In genomic region chr14:103385153-103385993, GRCh38 we compare ENCODE assay signal across 1 cellular context.
TF ChIP-seq lines count a peak whose summit lies in the region.

Gene MARK3 (plus strand): TSS chr14:103385415. CDS start chr14:103386030, 615 bp downstream.

TF ChIP-seq in GM12878, 131 proteins besides CTCF, POLR2A, EP300 and RAD21 (continued from another document and continues in another):
- no peak for TF ChIP-seq YBX1 (IDR thresholded peaks at IDR 0.05)
- no peak for TF ChIP-seq RBBP5 (conservative IDR thresholded peaks at IDR 0.05)
- no peak for TF ChIP-seq STAT3 (IDR thresholded peaks at IDR 0.05; ENCODE audit: low read depth, low read length)
- TF ChIP-seq ZBTB33 (IDR thresholded peaks at IDR 0.05), result no peak
- TF ChIP-seq NBN (IDR thresholded peaks at IDR 0.05), result 0 out of 2 replicates have a peak, but pooled peaks have one; percentile 74
- no peak; the same call in 1 of the 2 replicates for TF ChIP-seq SMARCA5 (IDR thresholded peaks at IDR 0.05)
- no peak for TF ChIP-seq PRDM15 (CRISPR knock-in tag; IDR thresholded peaks at IDR 0.05)
- no peak for TF ChIP-seq RAD51 (IDR thresholded peaks at IDR 0.05)
- TF ChIP-seq SKIL (IDR thresholded peaks at IDR 0.05; ENCODE audit: low read depth, poor library complexity, severe bottlenecking), result no peak
- no peak for TF ChIP-seq EED (IDR thresholded peaks at IDR 0.05; ENCODE audit: low read depth)
- TF ChIP-seq SPI1 (IDR thresholded peaks at IDR 0.05; ENCODE audit: borderline replicate concordance, insufficient read depth, low read depth, low read length), result no peak; the same call in 1 of the 2 replicates
- TF ChIP-seq, protein P1, sequence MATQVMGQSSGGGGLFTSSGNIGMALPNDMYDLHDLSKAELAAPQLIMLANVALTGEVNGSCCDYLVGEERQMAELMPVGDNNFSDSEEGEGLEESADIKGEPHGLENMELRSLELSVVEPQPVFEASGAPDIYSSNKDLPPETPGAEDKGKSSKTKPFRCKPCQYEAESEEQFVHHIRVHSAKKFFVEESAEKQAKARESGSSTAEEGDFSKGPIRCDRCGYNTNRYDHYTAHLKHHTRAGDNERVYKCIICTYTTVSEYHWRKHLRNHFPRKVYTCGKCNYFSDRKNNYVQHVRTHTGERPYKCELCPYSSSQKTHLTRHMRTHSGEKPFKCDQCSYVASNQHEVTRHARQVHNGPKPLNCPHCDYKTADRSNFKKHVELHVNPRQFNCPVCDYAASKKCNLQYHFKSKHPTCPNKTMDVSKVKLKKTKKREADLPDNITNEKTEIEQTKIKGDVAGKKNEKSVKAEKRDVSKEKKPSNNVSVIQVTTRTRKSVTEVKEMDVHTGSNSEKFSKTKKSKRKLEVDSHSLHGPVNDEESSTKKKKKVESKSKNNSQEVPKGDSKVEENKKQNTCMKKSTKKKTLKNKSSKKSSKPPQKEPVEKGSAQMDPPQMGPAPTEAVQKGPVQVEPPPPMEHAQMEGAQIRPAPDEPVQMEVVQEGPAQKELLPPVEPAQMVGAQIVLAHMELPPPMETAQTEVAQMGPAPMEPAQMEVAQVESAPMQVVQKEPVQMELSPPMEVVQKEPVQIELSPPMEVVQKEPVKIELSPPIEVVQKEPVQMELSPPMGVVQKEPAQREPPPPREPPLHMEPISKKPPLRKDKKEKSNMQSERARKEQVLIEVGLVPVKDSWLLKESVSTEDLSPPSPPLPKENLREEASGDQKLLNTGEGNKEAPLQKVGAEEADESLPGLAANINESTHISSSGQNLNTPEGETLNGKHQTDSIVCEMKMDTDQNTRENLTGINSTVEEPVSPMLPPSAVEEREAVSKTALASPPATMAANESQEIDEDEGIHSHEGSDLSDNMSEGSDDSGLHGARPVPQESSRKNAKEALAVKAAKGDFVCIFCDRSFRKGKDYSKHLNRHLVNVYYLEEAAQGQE (IDR thresholded peaks at IDR 0.05; ENCODE audit: low read depth, low read length), result no peak
- no peak for TF ChIP-seq USF1 (IDR thresholded peaks at IDR 0.05; ENCODE audit: borderline replicate concordance, extremely low read length, insufficient read depth, low read depth, low read length)
- TF ChIP-seq NFXL1 (IDR thresholded peaks at IDR 0.05; ENCODE audit: borderline replicate concordance), result 0 out of 2 replicates have a peak, but pooled peaks have one; percentile 66
- TF ChIP-seq CBX5 (IDR thresholded peaks at IDR 0.05; ENCODE audit: low read depth), result no peak
- peak; percentile 94 for TF ChIP-seq CREB1 (IDR thresholded peaks at IDR 0.05; ENCODE audit: low read depth)
- no peak for TF ChIP-seq EZH2 (IDR thresholded peaks at IDR 0.05; ENCODE audit: borderline replicate concordance, control insufficient read depth, low read depth, low read length)
- TF ChIP-seq KLF5 (IDR thresholded peaks at IDR 0.05; ENCODE audit: partially characterized antibody), result peak; percentile 66
- TF ChIP-seq PAX8 (IDR thresholded peaks at IDR 0.05), result no peak
- TF ChIP-seq IRF3 (IDR thresholded peaks at IDR 0.05), result peak; percentile 61; the same call in 1 of the 2 replicates
- no peak for TF ChIP-seq NR2C1 (IDR thresholded peaks at IDR 0.05)
- TF ChIP-seq, protein P2, sequence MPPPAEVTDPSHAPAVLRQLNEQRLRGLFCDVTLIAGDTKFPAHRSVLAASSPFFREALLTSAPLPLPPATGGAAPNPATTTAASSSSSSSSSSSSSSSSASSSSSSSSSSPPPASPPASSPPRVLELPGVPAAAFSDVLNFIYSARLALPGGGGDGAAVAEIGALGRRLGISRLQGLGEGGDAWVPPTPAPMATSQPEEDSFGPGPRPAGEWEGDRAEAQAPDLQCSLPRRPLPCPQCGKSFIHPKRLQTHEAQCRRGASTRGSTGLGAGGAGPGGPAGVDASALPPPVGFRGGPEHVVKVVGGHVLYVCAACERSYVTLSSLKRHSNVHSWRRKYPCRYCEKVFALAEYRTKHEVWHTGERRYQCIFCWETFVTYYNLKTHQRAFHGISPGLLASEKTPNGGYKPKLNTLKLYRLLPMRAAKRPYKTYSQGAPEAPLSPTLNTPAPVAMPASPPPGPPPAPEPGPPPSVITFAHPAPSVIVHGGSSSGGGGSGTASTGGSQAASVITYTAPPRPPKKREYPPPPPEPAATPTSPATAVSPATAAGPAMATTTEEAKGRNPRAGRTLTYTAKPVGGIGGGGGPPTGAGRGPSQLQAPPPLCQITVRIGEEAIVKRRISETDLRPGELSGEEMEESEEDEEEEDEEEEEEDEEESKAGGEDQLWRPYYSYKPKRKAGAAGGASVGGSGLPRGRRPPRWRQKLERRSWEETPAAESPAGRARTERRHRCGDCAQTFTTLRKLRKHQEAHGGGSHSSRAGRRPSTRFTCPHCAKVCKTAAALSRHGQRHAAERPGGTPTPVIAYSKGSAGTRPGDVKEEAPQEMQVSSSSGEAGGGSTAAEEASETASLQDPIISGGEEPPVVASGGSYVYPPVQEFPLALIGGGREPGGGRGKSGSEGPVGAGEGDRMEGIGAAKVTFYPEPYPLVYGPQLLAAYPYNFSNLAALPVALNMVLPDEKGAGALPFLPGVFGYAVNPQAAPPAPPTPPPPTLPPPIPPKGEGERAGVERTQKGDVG (CRISPR knock-in tag; IDR thresholded peaks at IDR 0.05), result no peak
- peak; percentile 95 for TF ChIP-seq CREM (IDR thresholded peaks at IDR 0.05; ENCODE audit: low read depth)
- TF ChIP-seq CEBPB (IDR thresholded peaks at IDR 0.05; ENCODE audit: borderline replicate concordance in 1 of 2, low read depth in 2 of 2, low read length in 2 of 2), result no peak; a peak in 1 of 4 replicates
- TF ChIP-seq, protein P3, sequence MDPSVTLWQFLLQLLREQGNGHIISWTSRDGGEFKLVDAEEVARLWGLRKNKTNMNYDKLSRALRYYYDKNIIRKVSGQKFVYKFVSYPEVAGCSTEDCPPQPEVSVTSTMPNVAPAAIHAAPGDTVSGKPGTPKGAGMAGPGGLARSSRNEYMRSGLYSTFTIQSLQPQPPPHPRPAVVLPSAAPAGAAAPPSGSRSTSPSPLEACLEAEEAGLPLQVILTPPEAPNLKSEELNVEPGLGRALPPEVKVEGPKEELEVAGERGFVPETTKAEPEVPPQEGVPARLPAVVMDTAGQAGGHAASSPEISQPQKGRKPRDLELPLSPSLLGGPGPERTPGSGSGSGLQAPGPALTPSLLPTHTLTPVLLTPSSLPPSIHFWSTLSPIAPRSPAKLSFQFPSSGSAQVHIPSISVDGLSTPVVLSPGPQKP (IDR thresholded peaks at IDR 0.05; ENCODE audit: low read depth, low read length), result peak; percentile 57
- TF ChIP-seq ASH2L (IDR thresholded peaks at IDR 0.05; ENCODE audit: borderline replicate concordance, low read depth), result no peak
- peak; percentile 94 for TF ChIP-seq BMI1 (IDR thresholded peaks at IDR 0.05; ENCODE audit: borderline replicate concordance)
- TF ChIP-seq RUNX3 (IDR thresholded peaks at IDR 0.05; ENCODE audit: low read length), result peak; percentile 63
- TF ChIP-seq RCOR1 (conservative IDR thresholded peaks at IDR 0.05; ENCODE audit: low read depth, low read length), result no peak
- TF ChIP-seq ZSCAN29 (IDR thresholded peaks at IDR 0.05), result 0 out of 2 replicates have a peak, but pooled peaks have one; percentile 36
- TF ChIP-seq BCL11A (IDR thresholded peaks at IDR 0.05; ENCODE audit: low read depth, low read length), result no peak
- TF ChIP-seq SUPT20H (IDR thresholded peaks at IDR 0.05; ENCODE audit: borderline replicate concordance, control insufficient read depth, low read depth, low read length), result no peak
- TF ChIP-seq, protein P4, sequence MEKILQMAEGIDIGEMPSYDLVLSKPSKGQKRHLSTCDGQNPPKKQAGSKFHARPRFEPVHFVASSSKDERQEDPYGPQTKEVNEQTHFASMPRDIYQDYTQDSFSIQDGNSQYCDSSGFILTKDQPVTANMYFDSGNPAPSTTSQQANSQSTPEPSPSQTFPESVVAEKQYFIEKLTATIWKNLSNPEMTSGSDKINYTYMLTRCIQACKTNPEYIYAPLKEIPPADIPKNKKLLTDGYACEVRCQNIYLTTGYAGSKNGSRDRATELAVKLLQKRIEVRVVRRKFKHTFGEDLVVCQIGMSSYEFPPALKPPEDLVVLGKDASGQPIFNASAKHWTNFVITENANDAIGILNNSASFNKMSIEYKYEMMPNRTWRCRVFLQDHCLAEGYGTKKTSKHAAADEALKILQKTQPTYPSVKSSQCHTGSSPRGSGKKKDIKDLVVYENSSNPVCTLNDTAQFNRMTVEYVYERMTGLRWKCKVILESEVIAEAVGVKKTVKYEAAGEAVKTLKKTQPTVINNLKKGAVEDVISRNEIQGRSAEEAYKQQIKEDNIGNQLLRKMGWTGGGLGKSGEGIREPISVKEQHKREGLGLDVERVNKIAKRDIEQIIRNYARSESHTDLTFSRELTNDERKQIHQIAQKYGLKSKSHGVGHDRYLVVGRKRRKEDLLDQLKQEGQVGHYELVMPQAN (conservative IDR thresholded peaks at IDR 0.05), result no peak; the same call in 1 of the 2 replicates
- TF ChIP-seq, protein P5, sequence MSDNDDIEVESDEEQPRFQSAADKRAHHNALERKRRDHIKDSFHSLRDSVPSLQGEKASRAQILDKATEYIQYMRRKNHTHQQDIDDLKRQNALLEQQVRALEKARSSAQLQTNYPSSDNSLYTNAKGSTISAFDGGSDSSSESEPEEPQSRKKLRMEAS (IDR thresholded peaks at IDR 0.05; ENCODE audit: low read depth, low read length), result no peak
- TF ChIP-seq ZNF274 (IDR thresholded peaks at IDR 0.05; ENCODE audit: insufficient read depth, insufficient read length), result no peak
- TF ChIP-seq SREBF1 (IDR thresholded peaks at IDR 0.05; ENCODE audit: low read length), result no peak
- TF ChIP-seq BRCA1 (IDR thresholded peaks at IDR 0.05; ENCODE audit: low read depth, low read length), result no peak
- TF ChIP-seq ZNF217 (IDR thresholded peaks at IDR 0.05), result 0 out of 2 replicates have a peak, but pooled peaks have one; percentile 34
- peak; percentile 56; the same call in 1 of the 2 replicates for TF ChIP-seq GATAD2B (conservative IDR thresholded peaks at IDR 0.05; ENCODE audit: low read depth)
- TF ChIP-seq MTA3 (IDR thresholded peaks at IDR 0.05; ENCODE audit: borderline replicate concordance, low read length), result no peak
- TF ChIP-seq LARP7 (IDR thresholded peaks at IDR 0.05), result peak; percentile 61
- TF ChIP-seq NFYA (IDR thresholded peaks at IDR 0.05; ENCODE audit: borderline replicate concordance, low read depth, low read length), result no peak
